Comparison of ENCODE assay signal across 18 cellular contexts in genomic region chr5:58016329-58016728, GRCh38.
DNase-seq lines count a peak whose midpoint lies in the region; ATAC-seq lines count a peak whose summit lies in the region.
"Had no signal": no experiment of that assay in that cellular context is flagged by ENCODE, and none has a peak within 500 bp of the region (broad histone marks: within the 10 kb centered on the region; RNA-seq: fewer than 3 reads in every experiment).

No MANE protein-coding gene starts in this region.

- no peak overlapping the region for H3K27ac ChIP-seq in SK-N-MC
- H3K27ac ChIP-seq: foreskin keratinocyte, uterus had no signal

- in situ Hi-C loops in ACHN (cut with HindIII; ENCODE audit: low pct_ligation_motif_present, low pct_unique_long_range_greater_than_20kb, low sequenced_read_pairs) = no loop called here

- peak; percentile 67 for DNase-seq in EL
- DNase-seq in SK-N-MC (ENCODE audit: low read depth, low spot score) = peak; percentile 48
- DNase-seq in fibroblast of peridontal ligament (ENCODE audit: extremely low read depth) = peak; percentile 20
- DNase-seq in pons (ENCODE audit: low spot score) = peak; percentile 1
- DNase-seq in ACHN = no peak
- DNase-seq in activated effector memory CD4-positive, alpha-beta T cell treated with Interleukin-2 at 50 U/mL for 16 hours = no peak
- DNase-seq: activated CD4-positive, alpha-beta T cell treated with anti-CD3 and anti-CD28 coated beads, Interleukin-2, amount 10 ng/mL, durations not matched to agents 7 days and 5 days; activated naive CD4-positive, alpha-beta T cell treated with anti-CD3 and anti-CD28 coated beads, Interleukin-2, amount 10 ng/mL, durations not matched to agents 7 days and 5 days; naive thymus-derived CD8-positive, alpha-beta T cell; NCI-H2029; NCI-H69; uterus had no signal

- no peak for ATAC-seq in HG03432 (IDR thresholded peaks at IDR 0.05; ENCODE audit: unreplicated experiment)
- ATAC-seq in HG03025 (IDR thresholded peaks at IDR 0.05; ENCODE audit: low FRiP score, unreplicated experiment) = no peak
- ATAC-seq: foreskin keratinocyte; HepG2; naive thymus-derived CD8-positive, alpha-beta T cell had no signal

- no peaks in the 10 kb centered on the region for H3K36me3 ChIP-seq in SK-N-MC (ENCODE audit: insufficient read depth, low read length)
- H3K36me3 ChIP-seq: breast epithelium, HAP-1, uterus had no signal

- H3K9me3 ChIP-seq in SK-N-MC (ENCODE audit: low read depth, low read length) = no peaks in the 10 kb centered on the region
- H3K9me3 ChIP-seq: breast epithelium, HAP-1, uterus had no signal

- H3K4me3 ChIP-seq in SK-N-MC = no peak overlapping the region
- H3K4me3 ChIP-seq: breast epithelium, HAP-1, uterus had no signal

- no peak overlapping the region for H3K9ac ChIP-seq in SK-N-MC (ENCODE audit: insufficient read length)

Comparison
In these comparisons a context has a peak if more than half of its experiments do, and no peak if none do; other contexts are left out.
1. DNase-seq: peak in EL (single experiment), SK-N-MC (single experiment), fibroblast of peridontal ligament (single experiment) and pons (single experiment); none in ACHN (single experiment) and activated effector memory CD4-positive, alpha-beta T cell treated with Interleukin-2 at 50 U/mL for 16 hours (single experiment).